34 cellular contexts compared by ENCODE assay signal in genomic region chr6:111943273-111943672, GRCh38.
"Had no signal": no experiment of that assay in that cellular context is flagged by ENCODE, and none has a peak within 500 bp of the region (broad histone marks: within the 10 kb centered on the region; RNA-seq: fewer than 3 reads in every experiment).

No MANE protein-coding gene starts in this region.

- H3K27me3 ChIP-seq: adrenal gland, body of pancreas, esophagus muscularis mucosa, foreskin keratinocyte, gastrocnemius medialis, heart left ventricle had no signal

- H3K36me3 ChIP-seq: adrenal gland, esophagus muscularis mucosa, gastrocnemius medialis, heart left ventricle had no signal

- H3K4me3 Mint-ChIP-seq: activated CD4-positive, alpha-beta memory T cell treated with anti-CD3 and anti-CD28 coated beads for 36 hours; activated CD4-positive, alpha-beta T cell treated with anti-CD3 and anti-CD28 coated beads for 36 hours; activated CD4-positive, alpha-beta T cell treated with anti-CD3 and anti-CD28 coated beads, Interleukin-2, amount 10 ng/mL, durations not matched to agents 24 days and 14 days; activated CD8-positive, alpha-beta memory T cell treated with anti-CD3 and anti-CD28 coated beads, Interleukin-2, amount 10 ng/mL, durations not matched to agents 7 days and 5 days; activated CD8-positive, alpha-beta T cell treated with anti-CD3 and anti-CD28 coated beads, Interleukin-2, amount 10 ng/mL, durations not matched to agents 7 days and 5 days; activated naive CD4-positive, alpha-beta T cell treated with anti-CD3 and anti-CD28 coated beads for 36 hours; activated naive CD4-positive, alpha-beta T cell treated with anti-CD3 and anti-CD28 coated beads, Interleukin-2, amount 50 U/mL, for 24 hours; activated naive CD8-positive, alpha-beta T cell treated with anti-CD3 and anti-CD28 coated beads for 36 hours; activated naive CD8-positive, alpha-beta T cell treated with anti-CD3 and anti-CD28 coated beads, Interleukin-2, amount 50 U/mL, for 24 hours; activated T-helper 1 cell treated with anti-CD3 and anti-CD28 coated beads, Interleukin-12 subunit alpha, Interleukin-12 subunit beta, Interleukin-2, Interleukin-4 antibody, amounts not matched to agents 30 ng/mL and 10 ng/mL and 1 ng/mL, durations not matched to agents 14 hours and 24 hours and 36 hours; effector memory CD8-positive, alpha-beta T cell had no signal

- H3K27ac Mint-ChIP-seq: activated CD4-positive, alpha-beta memory T cell treated with anti-CD3 and anti-CD28 coated beads for 36 hours; activated CD4-positive, alpha-beta T cell treated with anti-CD3 and anti-CD28 coated beads for 36 hours; activated CD4-positive, alpha-beta T cell treated with anti-CD3 and anti-CD28 coated beads, Interleukin-2, amount 10 ng/mL, durations not matched to agents 24 days and 14 days; activated CD8-positive, alpha-beta memory T cell treated with anti-CD3 and anti-CD28 coated beads, Interleukin-2, amount 10 ng/mL, durations not matched to agents 7 days and 5 days; activated CD8-positive, alpha-beta T cell treated with anti-CD3 and anti-CD28 coated beads, Interleukin-2, amount 10 ng/mL, durations not matched to agents 7 days and 5 days; activated naive CD4-positive, alpha-beta T cell treated with anti-CD3 and anti-CD28 coated beads for 36 hours; activated naive CD4-positive, alpha-beta T cell treated with anti-CD3 and anti-CD28 coated beads, Interleukin-2, amount 50 U/mL, for 24 hours; activated naive CD8-positive, alpha-beta T cell treated with anti-CD3 and anti-CD28 coated beads for 36 hours; activated naive CD8-positive, alpha-beta T cell treated with anti-CD3 and anti-CD28 coated beads, Interleukin-2, amount 50 U/mL, for 24 hours; activated T-helper 1 cell treated with anti-CD3 and anti-CD28 coated beads, Interleukin-12 subunit alpha, Interleukin-12 subunit beta, Interleukin-2, Interleukin-4 antibody, amounts not matched to agents 30 ng/mL and 10 ng/mL and 1 ng/mL, durations not matched to agents 14 hours and 24 hours and 36 hours; activated T-helper 2 cell treated with anti-CD3 and anti-CD28 coated beads, Interferon-gamma antibody, Interleukin-2, Interleukin-4, amounts not matched to agents 10 μg/mL and 5 μg/mL and 100 μg/mL, durations not matched to agents 14 hours and 24 hours and 36 hours; effector memory CD8-positive, alpha-beta T cell had no signal

- ATAC-seq: activated CD4-positive, alpha-beta T cell treated with anti-CD3 and anti-CD28 coated beads for 36 hours; activated CD8-positive, alpha-beta memory T cell treated with anti-CD3 and anti-CD28 coated beads, Interleukin-2, amount 10 ng/mL, durations not matched to agents 7 days and 5 days; activated CD8-positive, alpha-beta T cell treated with anti-CD3 and anti-CD28 coated beads, Interleukin-2, amount 10 ng/mL, durations not matched to agents 7 days and 5 days; activated naive CD8-positive, alpha-beta T cell treated with anti-CD3 and anti-CD28 coated beads, Interleukin-2, amount 50 U/mL, for 24 hours; body of pancreas; effector memory CD8-positive, alpha-beta T cell; foreskin keratinocyte; gastrocnemius medialis; heart left ventricle had no signal

- H3K9me3 Mint-ChIP-seq: activated CD4-positive, alpha-beta memory T cell treated with anti-CD3 and anti-CD28 coated beads for 36 hours; effector memory CD8-positive, alpha-beta T cell had no signal

- H3K4me3 ChIP-seq: adrenal gland, body of pancreas, esophagus muscularis mucosa, gastrocnemius medialis, heart left ventricle had no signal

- FAIRE-seq: colon had no signal

- H3K27me3 Mint-ChIP-seq: activated CD4-positive, alpha-beta memory T cell treated with anti-CD3 and anti-CD28 coated beads for 36 hours; activated CD4-positive, alpha-beta T cell treated with anti-CD3 and anti-CD28 coated beads for 36 hours; activated CD8-positive, alpha-beta memory T cell treated with anti-CD3 and anti-CD28 coated beads, Interleukin-2, amount 10 ng/mL, durations not matched to agents 7 days and 5 days; activated naive CD4-positive, alpha-beta T cell treated with anti-CD3 and anti-CD28 coated beads, Interleukin-2, amount 50 U/mL, for 24 hours; activated naive CD8-positive, alpha-beta T cell treated with anti-CD3 and anti-CD28 coated beads for 36 hours; activated naive CD8-positive, alpha-beta T cell treated with anti-CD3 and anti-CD28 coated beads, Interleukin-2, amount 50 U/mL, for 24 hours had no signal

- DNase-seq: activated CD4-positive, alpha-beta memory T cell treated with anti-CD3 and anti-CD28 coated beads for 36 hours; activated CD4-positive, alpha-beta T cell treated with anti-CD3 and anti-CD28 coated beads for 36 hours; activated CD4-positive, alpha-beta T cell treated with anti-CD3 and anti-CD28 coated beads, Interleukin-2, amount 10 ng/mL, durations not matched to agents 24 days and 14 days; activated CD4-positive, CD25-positive, alpha-beta regulatory T cell; activated CD4-positive, CD25-positive, alpha-beta regulatory T cell treated with anti-CD3 and anti-CD28 coated beads, Interleukin-2, amount 50 U/mL, for 72 hours; activated CD8-positive, alpha-beta memory T cell treated with anti-CD3 and anti-CD28 coated beads, Interleukin-2, amount 10 ng/mL, durations not matched to agents 7 days and 5 days; activated CD8-positive, alpha-beta memory T cell treated with anti-CD3 and anti-CD28 coated beads, Interleukin-2, amount 50 U/mL, for 4 hours; activated CD8-positive, alpha-beta T cell treated with anti-CD3 and anti-CD28 coated beads, Interleukin-2, amount 10 ng/mL, durations not matched to agents 7 days and 5 days; activated effector memory CD4-positive, alpha-beta T cell treated with anti-CD3 and anti-CD28 coated beads, Interleukin-2, amount 50 U/mL, for 16 hours; activated naive CD4-positive, alpha-beta T cell treated with anti-CD3 and anti-CD28 coated beads for 36 hours; activated naive CD8-positive, alpha-beta T cell treated with anti-CD3 and anti-CD28 coated beads for 36 hours; activated naive CD8-positive, alpha-beta T cell treated with anti-CD3 and anti-CD28 coated beads, Interleukin-2, amount 50 U/mL, for 24 hours; activated T-cell treated with anti-CD3 and anti-CD28 coated beads, Interleukin-2, amount 50 U/mL, for 1 hour; activated T-cell treated with anti-CD3 and anti-CD28 coated beads, Interleukin-2, amount 50 U/mL, for 48 hours; adrenal gland; amygdala; aorta; body of pancreas; caudate nucleus; cortex of kidney; dermis blood vessel endothelial cell; effector CD4-positive, alpha-beta T cell; effector memory CD8-positive, alpha-beta T cell; erythroblast; foreskin keratinocyte; gastrocnemius medialis; glutamatergic neuron; heart left ventricle; T-helper 2 cell had no signal

- H3K36me3 Mint-ChIP-seq: activated CD4-positive, alpha-beta memory T cell treated with anti-CD3 and anti-CD28 coated beads for 36 hours; activated naive CD4-positive, alpha-beta T cell treated with anti-CD3 and anti-CD28 coated beads, Interleukin-2, amount 50 U/mL, for 24 hours; activated naive CD8-positive, alpha-beta T cell treated with anti-CD3 and anti-CD28 coated beads for 36 hours had no signal

- H3K9me3 ChIP-seq: adrenal gland, gastrocnemius medialis had no signal

- H3K4me1 Mint-ChIP-seq: activated CD4-positive, alpha-beta T cell treated with anti-CD3 and anti-CD28 coated beads for 36 hours; activated CD4-positive, alpha-beta T cell treated with anti-CD3 and anti-CD28 coated beads, Interleukin-2, amount 10 ng/mL, durations not matched to agents 24 days and 14 days; activated CD8-positive, alpha-beta memory T cell treated with anti-CD3 and anti-CD28 coated beads, Interleukin-2, amount 10 ng/mL, durations not matched to agents 7 days and 5 days; activated naive CD8-positive, alpha-beta T cell treated with anti-CD3 and anti-CD28 coated beads for 36 hours; activated naive CD8-positive, alpha-beta T cell treated with anti-CD3 and anti-CD28 coated beads, Interleukin-2, amount 50 U/mL, for 24 hours had no signal

- H3K27ac ChIP-seq: adrenal gland, body of pancreas, esophagus muscularis mucosa, foreskin keratinocyte, gastrocnemius medialis, heart left ventricle had no signal

- H3K4me1 ChIP-seq: adrenal gland, body of pancreas, esophagus muscularis mucosa, gastrocnemius medialis had no signal
